In the genomic region with DNA sequence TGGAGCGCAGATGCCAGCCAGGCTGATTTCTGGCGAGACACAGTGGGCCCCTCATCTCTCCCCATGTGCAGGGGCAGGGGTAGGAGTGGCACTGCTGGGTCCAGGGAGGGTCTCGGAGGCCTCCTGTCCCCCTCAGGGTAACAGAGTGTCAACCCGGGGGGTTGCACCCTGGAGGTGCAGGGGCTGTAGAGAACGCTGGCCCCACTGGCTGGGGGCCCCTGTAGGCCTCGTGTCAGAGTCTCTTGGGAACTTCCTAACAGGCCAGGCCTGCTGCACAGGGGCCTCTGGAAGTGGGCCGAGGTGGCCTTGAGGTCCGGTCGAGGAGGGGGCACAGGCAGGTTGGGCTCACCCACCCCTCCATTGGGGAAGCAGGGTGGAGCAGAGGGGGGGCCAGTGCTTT, we compare ENCODE assay signal across 1 cellular context.
TF ChIP-seq lines count a peak whose summit lies in the region.

No MANE protein-coding gene starts in this region.

TF ChIP-seq in H1, 55 proteins besides CTCF, POLR2A, EP300 and RAD21:
- TF ChIP-seq CEBPB (IDR thresholded peaks at IDR 0.05; ENCODE audit: low read depth, low read length) (no peak), TAF7 (optimal IDR thresholded peaks at IDR 0.05; ENCODE audit: borderline replicate concordance, low read depth, low read length) (no peak), RNF2 (IDR thresholded peaks at IDR 0.05; ENCODE audit: borderline replicate concordance, low read depth, low read length, missing control alignments, poor library complexity, severe bottlenecking) (no peak), KDM4A (IDR thresholded peaks at IDR 0.05; ENCODE audit: low read depth, low read length, severe bottlenecking) (no peak), POLR2AphosphoS5 (IDR thresholded peaks at IDR 0.05; ENCODE audit: low read depth, low read length) (no peak), TAF1 (IDR thresholded peaks at IDR 0.05; ENCODE audit: low read depth, low read length) (no peak), YY1 (IDR thresholded peaks at IDR 0.05; ENCODE audit: low read depth, low read length) (no peak), GTF2F1 (IDR thresholded peaks at IDR 0.05; ENCODE audit: borderline replicate concordance, low read depth, low read length) (no peak), ZNF274 (IDR thresholded peaks at IDR 0.05; ENCODE audit: borderline replicate concordance, extremely low read depth, low read length) (no peak), NRF1 (IDR thresholded peaks at IDR 0.05; ENCODE audit: low read depth, low read length) (no peak), PHF8 (conservative IDR thresholded peaks at IDR 0.05; ENCODE audit: low read depth, low read length) (no peak), TCF12 (IDR thresholded peaks at IDR 0.05; ENCODE audit: low read depth, low read length) (no peak), SIN3A (conservative IDR thresholded peaks at IDR 0.05 in 1 of 2, IDR thresholded peaks at IDR 0.05 in 1 of 2; ENCODE audit: low read depth in 1 of 2, low read length in 2 of 2) (no peak), E2F6 (IDR thresholded peaks at IDR 0.05) (no peak), SIRT6 (IDR thresholded peaks at IDR 0.05; ENCODE audit: low read length) (no peak), GABPA (IDR thresholded peaks at IDR 0.05; ENCODE audit: borderline replicate concordance, insufficient read depth, low read length) (no peak), CHD2 (IDR thresholded peaks at IDR 0.05; ENCODE audit: low read length) (no peak)
- TF ChIP-seq, protein P1, sequence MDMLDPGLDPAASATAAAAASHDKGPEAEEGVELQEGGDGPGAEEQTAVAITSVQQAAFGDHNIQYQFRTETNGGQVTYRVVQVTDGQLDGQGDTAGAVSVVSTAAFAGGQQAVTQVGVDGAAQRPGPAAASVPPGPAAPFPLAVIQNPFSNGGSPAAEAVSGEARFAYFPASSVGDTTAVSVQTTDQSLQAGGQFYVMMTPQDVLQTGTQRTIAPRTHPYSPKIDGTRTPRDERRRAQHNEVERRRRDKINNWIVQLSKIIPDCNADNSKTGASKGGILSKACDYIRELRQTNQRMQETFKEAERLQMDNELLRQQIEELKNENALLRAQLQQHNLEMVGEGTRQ (IDR thresholded peaks at IDR 0.05; ENCODE audit: low read length) = no peak
- TF ChIP-seq, protein P2, sequence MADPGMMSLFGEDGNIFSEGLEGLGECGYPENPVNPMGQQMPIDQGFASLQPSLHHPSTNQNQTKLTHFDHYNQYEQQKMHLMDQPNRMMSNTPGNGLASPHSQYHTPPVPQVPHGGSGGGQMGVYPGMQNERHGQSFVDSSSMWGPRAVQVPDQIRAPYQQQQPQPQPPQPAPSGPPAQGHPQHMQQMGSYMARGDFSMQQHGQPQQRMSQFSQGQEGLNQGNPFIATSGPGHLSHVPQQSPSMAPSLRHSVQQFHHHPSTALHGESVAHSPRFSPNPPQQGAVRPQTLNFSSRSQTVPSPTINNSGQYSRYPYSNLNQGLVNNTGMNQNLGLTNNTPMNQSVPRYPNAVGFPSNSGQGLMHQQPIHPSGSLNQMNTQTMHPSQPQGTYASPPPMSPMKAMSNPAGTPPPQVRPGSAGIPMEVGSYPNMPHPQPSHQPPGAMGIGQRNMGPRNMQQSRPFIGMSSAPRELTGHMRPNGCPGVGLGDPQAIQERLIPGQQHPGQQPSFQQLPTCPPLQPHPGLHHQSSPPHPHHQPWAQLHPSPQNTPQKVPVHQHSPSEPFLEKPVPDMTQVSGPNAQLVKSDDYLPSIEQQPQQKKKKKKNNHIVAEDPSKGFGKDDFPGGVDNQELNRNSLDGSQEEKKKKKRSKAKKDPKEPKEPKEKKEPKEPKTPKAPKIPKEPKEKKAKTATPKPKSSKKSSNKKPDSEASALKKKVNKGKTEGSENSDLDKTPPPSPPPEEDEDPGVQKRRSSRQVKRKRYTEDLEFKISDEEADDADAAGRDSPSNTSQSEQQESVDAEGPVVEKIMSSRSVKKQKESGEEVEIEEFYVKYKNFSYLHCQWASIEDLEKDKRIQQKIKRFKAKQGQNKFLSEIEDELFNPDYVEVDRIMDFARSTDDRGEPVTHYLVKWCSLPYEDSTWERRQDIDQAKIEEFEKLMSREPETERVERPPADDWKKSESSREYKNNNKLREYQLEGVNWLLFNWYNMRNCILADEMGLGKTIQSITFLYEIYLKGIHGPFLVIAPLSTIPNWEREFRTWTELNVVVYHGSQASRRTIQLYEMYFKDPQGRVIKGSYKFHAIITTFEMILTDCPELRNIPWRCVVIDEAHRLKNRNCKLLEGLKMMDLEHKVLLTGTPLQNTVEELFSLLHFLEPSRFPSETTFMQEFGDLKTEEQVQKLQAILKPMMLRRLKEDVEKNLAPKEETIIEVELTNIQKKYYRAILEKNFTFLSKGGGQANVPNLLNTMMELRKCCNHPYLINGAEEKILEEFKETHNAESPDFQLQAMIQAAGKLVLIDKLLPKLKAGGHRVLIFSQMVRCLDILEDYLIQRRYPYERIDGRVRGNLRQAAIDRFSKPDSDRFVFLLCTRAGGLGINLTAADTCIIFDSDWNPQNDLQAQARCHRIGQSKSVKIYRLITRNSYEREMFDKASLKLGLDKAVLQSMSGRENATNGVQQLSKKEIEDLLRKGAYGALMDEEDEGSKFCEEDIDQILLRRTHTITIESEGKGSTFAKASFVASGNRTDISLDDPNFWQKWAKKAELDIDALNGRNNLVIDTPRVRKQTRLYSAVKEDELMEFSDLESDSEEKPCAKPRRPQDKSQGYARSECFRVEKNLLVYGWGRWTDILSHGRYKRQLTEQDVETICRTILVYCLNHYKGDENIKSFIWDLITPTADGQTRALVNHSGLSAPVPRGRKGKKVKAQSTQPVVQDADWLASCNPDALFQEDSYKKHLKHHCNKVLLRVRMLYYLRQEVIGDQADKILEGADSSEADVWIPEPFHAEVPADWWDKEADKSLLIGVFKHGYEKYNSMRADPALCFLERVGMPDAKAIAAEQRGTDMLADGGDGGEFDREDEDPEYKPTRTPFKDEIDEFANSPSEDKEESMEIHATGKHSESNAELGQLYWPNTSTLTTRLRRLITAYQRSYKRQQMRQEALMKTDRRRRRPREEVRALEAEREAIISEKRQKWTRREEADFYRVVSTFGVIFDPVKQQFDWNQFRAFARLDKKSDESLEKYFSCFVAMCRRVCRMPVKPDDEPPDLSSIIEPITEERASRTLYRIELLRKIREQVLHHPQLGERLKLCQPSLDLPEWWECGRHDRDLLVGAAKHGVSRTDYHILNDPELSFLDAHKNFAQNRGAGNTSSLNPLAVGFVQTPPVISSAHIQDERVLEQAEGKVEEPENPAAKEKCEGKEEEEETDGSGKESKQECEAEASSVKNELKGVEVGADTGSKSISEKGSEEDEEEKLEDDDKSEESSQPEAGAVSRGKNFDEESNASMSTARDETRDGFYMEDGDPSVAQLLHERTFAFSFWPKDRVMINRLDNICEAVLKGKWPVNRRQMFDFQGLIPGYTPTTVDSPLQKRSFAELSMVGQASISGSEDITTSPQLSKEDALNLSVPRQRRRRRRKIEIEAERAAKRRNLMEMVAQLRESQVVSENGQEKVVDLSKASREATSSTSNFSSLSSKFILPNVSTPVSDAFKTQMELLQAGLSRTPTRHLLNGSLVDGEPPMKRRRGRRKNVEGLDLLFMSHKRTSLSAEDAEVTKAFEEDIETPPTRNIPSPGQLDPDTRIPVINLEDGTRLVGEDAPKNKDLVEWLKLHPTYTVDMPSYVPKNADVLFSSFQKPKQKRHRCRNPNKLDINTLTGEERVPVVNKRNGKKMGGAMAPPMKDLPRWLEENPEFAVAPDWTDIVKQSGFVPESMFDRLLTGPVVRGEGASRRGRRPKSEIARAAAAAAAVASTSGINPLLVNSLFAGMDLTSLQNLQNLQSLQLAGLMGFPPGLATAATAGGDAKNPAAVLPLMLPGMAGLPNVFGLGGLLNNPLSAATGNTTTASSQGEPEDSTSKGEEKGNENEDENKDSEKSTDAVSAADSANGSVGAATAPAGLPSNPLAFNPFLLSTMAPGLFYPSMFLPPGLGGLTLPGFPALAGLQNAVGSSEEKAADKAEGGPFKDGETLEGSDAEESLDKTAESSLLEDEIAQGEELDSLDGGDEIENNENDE (IDR thresholded peaks at IDR 0.05; ENCODE audit: insufficient replicate concordance, low read length) = no peak
